In genomic region chr22:31748490-31748889, GRCh38 we compare ENCODE assay signal across 8 cellular contexts. TPM values are rescaled to one million over a fixed set of nuclear protein-coding genes. Genes with fewer than 3 reads are reported as not detected.
A peak's percentile ranks its signal among the peaks of the same experiment; 100 is the strongest.
DNase-seq lines count a peak whose midpoint lies in the region; ATAC-seq and TF ChIP-seq lines count a peak whose summit lies in the region.

No MANE protein-coding gene starts in this region.

- H3K9me3 Mint-ChIP-seq in Calu3 (ENCODE audit: low read depth, unreplicated experiment) (no peaks in the 10 kb centered on the region), nephron (no peaks in the 10 kb centered on the region)

- CTCF ChIA-PET in Calu3 (lab: Charles Lee), result no interaction called here

- no peaks in the 10 kb centered on the region for H3K36me3 ChIP-seq in colonic mucosa

- H3K27me3 Mint-ChIP-seq in Calu3 (ENCODE audit: unreplicated experiment) (no peaks in the 10 kb centered on the region), nephron (ENCODE audit: low read depth) (no peaks in the 10 kb centered on the region)

- no peak for DNase-seq in Calu3
- DNase-seq in LNCaP clone FGC (ENCODE audit: low read depth), result no peak
- no peak for DNase-seq in colonic mucosa
- DNase-seq in NCI-H345 treated with DMSO at 0.1 percent for 48 hours (lab: John Stamatoyannopoulos, UW; ENCODE audit: unreplicated experiment), result no peak
- DNase-seq in NCI-H1930 (lab: John Stamatoyannopoulos, UW), result no peak
- no peak for DNase-seq in germinal center (ENCODE audit: low spot score)

- H3K4me1 Mint-ChIP-seq in Calu3 (ENCODE audit: low read depth, unreplicated experiment) (peaks cover 25% of the 10 kb centered on the region), nephron (peaks cover 42% of the 10 kb centered on the region)

- H3K4me3 ChIP-seq in LNCaP clone FGC (ENCODE audit: low read depth, low read length), result peak overlapping the region; percentile 96
- peak overlapping the region; percentile 88 for H3K4me3 ChIP-seq in colonic mucosa

- peaks cover 13% of the 10 kb centered on the region for H3K4me1 ChIP-seq in colonic mucosa

- no peaks in the 10 kb centered on the region for H3K9me3 ChIP-seq in colonic mucosa

- H3K27me3 ChIP-seq in colonic mucosa, result no peaks in the 10 kb centered on the region

- BruUV-seq in Calu3 (replicated peaks; lab: Mats Ljungman, UMichigan), result no TSS peak

- ATAC-seq in HG02678 (IDR thresholded peaks at IDR 0.05; ENCODE audit: unreplicated experiment), result no peak

- peaks cover 49% of the 10 kb centered on the region for H3K36me3 Mint-ChIP-seq in Calu3 (ENCODE audit: insufficient read depth, unreplicated experiment)
- peaks cover 20% of the 10 kb centered on the region for H3K36me3 Mint-ChIP-seq in nephron (ENCODE audit: low read depth)

- peak overlapping the region in 1 of 2 donors; percentile 98 for H3K9ac ChIP-seq in colonic mucosa (ENCODE audit: low read depth in 2 of 2, low read length in 2 of 2)

- H3K27ac Mint-ChIP-seq in Calu3 (ENCODE audit: unreplicated experiment), result peak overlapping the region; percentile 77
- H3K27ac Mint-ChIP-seq in nephron, result peak overlapping the region; percentile 80 to 92 (median 87)

- H3K4me3 Mint-ChIP-seq in Calu3 (ENCODE audit: low read depth, unreplicated experiment) (peak overlapping the region; percentile 83), nephron (peak overlapping the region; percentile 84 to 94 (median 93))

- H3K27ac ChIP-seq in colonic mucosa, result peak overlapping the region; percentile 87

- TF ChIP-seq CTCF in Calu3 (IDR thresholded peaks at IDR 0.05; ENCODE audit: unreplicated experiment), result no peak
- no peak for TF ChIP-seq CTCF in LNCaP clone FGC (IDR thresholded peaks at IDR 0.05; ENCODE audit: control insufficient read depth, extremely low read depth, insufficient read depth)
- TF ChIP-seq CTCF in colonic mucosa (IDR thresholded peaks at IDR 0.05), result no peak
- no peak for TF ChIP-seq CTCF in nephron (IDR thresholded peaks at IDR 0.05; ENCODE audit: unreplicated experiment in 3 of 3)

- intact Hi-C loops in Calu3 (cut with micrococcal nuclease; ENCODE audit: unreplicated experiment) (no loop called here), colonic mucosa (cut with DNase I) (no loop called here)

RNA-seq across cellular contexts. Expression of gene PRR14L, which starts 1.4 kb away (rescaled TPM):
- total RNA-seq in Calu3 (2022) (56.3 and 60.5 TPM in 2 replicates), colonic mucosa (10 to 100 TPM; 58.2 to 74.6 TPM)

RNA-seq across cellular contexts. Expression of gene DEPDC5, which starts 5.3 kb away (rescaled TPM):
- total RNA-seq in Calu3 (2022) (27.3 and 33.1 TPM in 2 replicates), colonic mucosa (10 to 100 TPM; 24.6 to 52.7 TPM)
